1 cellular context compared by ENCODE assay signal in genomic region chr7:139936760-139937310, GRCh38.
A peak's percentile ranks its signal among the peaks of the same experiment; 100 is the strongest.
TF ChIP-seq lines count a peak whose summit lies in the region.

No MANE protein-coding gene starts in this region.

TF ChIP-seq in K562, 482 proteins besides CTCF, POLR2A, EP300 and RAD21 (continued from another document):
- TF ChIP-seq ZBTB40 (IDR thresholded peaks at IDR 0.05) (no peak), ZBTB40 (CRISPR knock-in tag; IDR thresholded peaks at IDR 0.05) (no peak), KAT8 (IDR thresholded peaks at IDR 0.05; ENCODE audit: low read depth) (no peak), ADNP (tag; IDR thresholded peaks at IDR 0.05) (no peak), JUND (IDR thresholded peaks at IDR 0.05; ENCODE audit: borderline replicate concordance, low read depth, low read length) (peak; percentile 97), JUND (tag; IDR thresholded peaks at IDR 0.05; ENCODE audit: borderline replicate concordance, low read depth, low read length) (peak; percentile 99), RBFOX2 (IDR thresholded peaks at IDR 0.05; ENCODE audit: low read depth, low read length) (no peak), TCF7L2 (IDR thresholded peaks at IDR 0.05; ENCODE audit: low read depth, low read length) (no peak), NCOA1 (IDR thresholded peaks at IDR 0.05; ENCODE audit: low read depth) (no peak; the same call in 1 of the 2 replicates), NFXL1 (CRISPR knock-in tag; IDR thresholded peaks at IDR 0.05) (no peak), ZZZ3 (IDR thresholded peaks at IDR 0.05) (no peak), HDAC1 (IDR thresholded peaks at IDR 0.05) (peak in 1 of 2 experiments; percentile 61; a peak in 2 of 4 replicates), CTBP1 (IDR thresholded peaks at IDR 0.05; ENCODE audit: borderline replicate concordance) (0 out of 2 replicates have a peak, but pooled peaks have one; percentile 13), TSHZ1 (CRISPR knock-in tag; IDR thresholded peaks at IDR 0.05) (no peak), FOXK2 (conservative IDR thresholded peaks at IDR 0.05 in 1 of 2, IDR thresholded peaks at IDR 0.05 in 1 of 2; ENCODE audit: low read depth in 2 of 2) (peak in 1 of 2 experiments; percentile 39; a peak in 2 of 4 replicates), BRD4 (IDR thresholded peaks at IDR 0.05) (no peak), GTF2E2 (tag; IDR thresholded peaks at IDR 0.05) (no peak), FOXA3 (CRISPR knock-in tag; conservative IDR thresholded peaks at IDR 0.05 in 1 of 2, IDR thresholded peaks at IDR 0.05 in 1 of 2) (peak in 1 of 2 experiments; percentile 88; a peak in 2 of 4 replicates), CEBPB (tag; IDR thresholded peaks at IDR 0.05) (peak; percentile 79), TCF3 (CRISPR knock-in tag; IDR thresholded peaks at IDR 0.05) (peak; percentile 73; the same call in 1 of the 2 replicates), HNRNPLL (IDR thresholded peaks at IDR 0.05; ENCODE audit: low read depth, low read length, poor library complexity, severe bottlenecking) (no peak), ZEB2 (IDR thresholded peaks at IDR 0.05) (no peak), FOXM1 (IDR thresholded peaks at IDR 0.05; ENCODE audit: low read depth) (no peak), FOXM1 (CRISPR knock-in tag; IDR thresholded peaks at IDR 0.05; ENCODE audit: low read depth) (no peak), CXXC5 (CRISPR knock-in tag; IDR thresholded peaks at IDR 0.05) (no peak), ARID3A (IDR thresholded peaks at IDR 0.05; ENCODE audit: borderline replicate concordance, low read depth, low read length) (no peak), TRIM24 (IDR thresholded peaks at IDR 0.05) (peak; percentile 55 to 75; a peak in 3 of 4 replicates), SREBF2 (CRISPR knock-in tag; IDR thresholded peaks at IDR 0.05) (no peak), CREM (IDR thresholded peaks at IDR 0.05; ENCODE audit: low read depth) (0 out of 2 replicates have a peak, but pooled peaks have one; percentile 7), SMAD4 (CRISPR knock-in tag; conservative IDR thresholded peaks at IDR 0.05) (no peak), SPI1 (IDR thresholded peaks at IDR 0.05; ENCODE audit: borderline replicate concordance, low read depth, low read length) (no peak), KLF13 (tag; IDR thresholded peaks at IDR 0.05; ENCODE audit: borderline replicate concordance, low read depth) (no peak), PHF21A (IDR thresholded peaks at IDR 0.05; ENCODE audit: borderline replicate concordance, low read depth) (no peak), ZKSCAN8 (CRISPR knock-in tag; IDR thresholded peaks at IDR 0.05) (no peak), CBFA2T2 (conservative IDR thresholded peaks at IDR 0.05) (peak; percentile 84), MCM5 (IDR thresholded peaks at IDR 0.05; ENCODE audit: low read depth) (no peak), FOXA1 (IDR thresholded peaks at IDR 0.05; ENCODE audit: borderline replicate concordance) (no peak), ATF7 (IDR thresholded peaks at IDR 0.05) (peak; percentile 38; the same call in 1 of the 2 replicates), NONO (IDR thresholded peaks at IDR 0.05; ENCODE audit: low read depth in 2 of 2, low read length in 1 of 2) (no peak), SMARCA4 (IDR thresholded peaks at IDR 0.05) (peak; percentile 87), YY1 (IDR thresholded peaks at IDR 0.05; ENCODE audit: borderline replicate concordance in 1 of 3, control insufficient read depth in 1 of 3, extremely low read depth in 1 of 3, insufficient read depth in 3 of 3, insufficient read length in 1 of 3, insufficient replicate concordance in 2 of 3, low read depth in 1 of 3, low read length in 2 of 3) (no peak), FOSL1 (tag; conservative IDR thresholded peaks at IDR 0.05) (peak; percentile 97), HLTF (IDR thresholded peaks at IDR 0.05) (no peak), RBM25 (IDR thresholded peaks at IDR 0.05; ENCODE audit: low read depth, low read length, severe bottlenecking) (no peak), CBFA2T3 (IDR thresholded peaks at IDR 0.05) (peak; percentile 91), CAMTA2 (CRISPR knock-in tag; conservative IDR thresholded peaks at IDR 0.05) (no peak), ZNF24 (IDR thresholded peaks at IDR 0.05) (no peak), ZNF224 (CRISPR knock-in tag; IDR thresholded peaks at IDR 0.05) (no peak), SMAD3 (CRISPR knock-in tag; conservative IDR thresholded peaks at IDR 0.05) (no peak), XRCC3 (IDR thresholded peaks at IDR 0.05) (no peak), POU5F1 (IDR thresholded peaks at IDR 0.05; ENCODE audit: borderline replicate concordance, low read depth, low read length, partially characterized antibody) (no peak), EHMT2 (IDR thresholded peaks at IDR 0.05) (peak; percentile 42; the same call in 1 of the 2 replicates), RBM34 (IDR thresholded peaks at IDR 0.05; ENCODE audit: borderline replicate concordance, insufficient read depth, low read length) (no peak), SETDB1 (IDR thresholded peaks at IDR 0.05; ENCODE audit: low read length) (peak; percentile 76)
- TF ChIP-seq, protein P1, sequence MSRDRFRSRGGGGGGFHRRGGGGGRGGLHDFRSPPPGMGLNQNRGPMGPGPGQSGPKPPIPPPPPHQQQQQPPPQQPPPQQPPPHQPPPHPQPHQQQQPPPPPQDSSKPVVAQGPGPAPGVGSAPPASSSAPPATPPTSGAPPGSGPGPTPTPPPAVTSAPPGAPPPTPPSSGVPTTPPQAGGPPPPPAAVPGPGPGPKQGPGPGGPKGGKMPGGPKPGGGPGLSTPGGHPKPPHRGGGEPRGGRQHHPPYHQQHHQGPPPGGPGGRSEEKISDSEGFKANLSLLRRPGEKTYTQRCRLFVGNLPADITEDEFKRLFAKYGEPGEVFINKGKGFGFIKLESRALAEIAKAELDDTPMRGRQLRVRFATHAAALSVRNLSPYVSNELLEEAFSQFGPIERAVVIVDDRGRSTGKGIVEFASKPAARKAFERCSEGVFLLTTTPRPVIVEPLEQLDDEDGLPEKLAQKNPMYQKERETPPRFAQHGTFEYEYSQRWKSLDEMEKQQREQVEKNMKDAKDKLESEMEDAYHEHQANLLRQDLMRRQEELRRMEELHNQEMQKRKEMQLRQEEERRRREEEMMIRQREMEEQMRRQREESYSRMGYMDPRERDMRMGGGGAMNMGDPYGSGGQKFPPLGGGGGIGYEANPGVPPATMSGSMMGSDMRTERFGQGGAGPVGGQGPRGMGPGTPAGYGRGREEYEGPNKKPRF (IDR thresholded peaks at IDR 0.05; ENCODE audit: low read depth, low read length), result no peak
- TF ChIP-seq, protein P2, sequence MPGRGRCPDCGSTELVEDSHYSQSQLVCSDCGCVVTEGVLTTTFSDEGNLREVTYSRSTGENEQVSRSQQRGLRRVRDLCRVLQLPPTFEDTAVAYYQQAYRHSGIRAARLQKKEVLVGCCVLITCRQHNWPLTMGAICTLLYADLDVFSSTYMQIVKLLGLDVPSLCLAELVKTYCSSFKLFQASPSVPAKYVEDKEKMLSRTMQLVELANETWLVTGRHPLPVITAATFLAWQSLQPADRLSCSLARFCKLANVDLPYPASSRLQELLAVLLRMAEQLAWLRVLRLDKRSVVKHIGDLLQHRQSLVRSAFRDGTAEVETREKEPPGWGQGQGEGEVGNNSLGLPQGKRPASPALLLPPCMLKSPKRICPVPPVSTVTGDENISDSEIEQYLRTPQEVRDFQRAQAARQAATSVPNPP (IDR thresholded peaks at IDR 0.05; ENCODE audit: borderline replicate concordance, insufficient read depth, insufficient read length), result no peak
- TF ChIP-seq, protein P3, sequence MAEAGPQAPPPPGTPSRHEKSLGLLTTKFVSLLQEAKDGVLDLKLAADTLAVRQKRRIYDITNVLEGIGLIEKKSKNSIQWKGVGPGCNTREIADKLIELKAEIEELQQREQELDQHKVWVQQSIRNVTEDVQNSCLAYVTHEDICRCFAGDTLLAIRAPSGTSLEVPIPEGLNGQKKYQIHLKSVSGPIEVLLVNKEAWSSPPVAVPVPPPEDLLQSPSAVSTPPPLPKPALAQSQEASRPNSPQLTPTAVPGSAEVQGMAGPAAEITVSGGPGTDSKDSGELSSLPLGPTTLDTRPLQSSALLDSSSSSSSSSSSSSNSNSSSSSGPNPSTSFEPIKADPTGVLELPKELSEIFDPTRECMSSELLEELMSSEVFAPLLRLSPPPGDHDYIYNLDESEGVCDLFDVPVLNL (CRISPR knock-in tag; IDR thresholded peaks at IDR 0.05; ENCODE audit: low read depth), result no peak
TF ChIP-seq in K562: peak in this region for 44.
